16 cellular contexts compared by ENCODE assay signal in genomic region chrX:102767287-102767686, GRCh38. TPM values are rescaled to one million over a fixed set of nuclear protein-coding genes. Genes with fewer than 3 reads are reported as not detected.
DNase-seq lines count a peak whose midpoint lies in the region; ATAC-seq and TF ChIP-seq lines count a peak whose summit lies in the region.
"Had no signal": no experiment of that assay in that cellular context is flagged by ENCODE, and none has a peak within 500 bp of the region (broad histone marks: within the 10 kb centered on the region; RNA-seq: fewer than 3 reads in every experiment).

No MANE protein-coding gene starts in this region.

- no peaks in the 10 kb centered on the region for H3K9me3 ChIP-seq in Caco-2
- H3K9me3 ChIP-seq: A549 had no signal

- H3K9me3 Mint-ChIP-seq in activated CD4-positive, alpha-beta T cell treated with anti-CD3 and anti-CD28 coated beads, Interleukin-2, amount 10 ng/mL, durations not matched to agents 7 days and 5 days = no peaks in the 10 kb centered on the region
- H3K9me3 Mint-ChIP-seq in Caco-2 (ENCODE audit: unreplicated experiment) = no peaks in the 10 kb centered on the region
- H3K9me3 Mint-ChIP-seq in effector memory CD8-positive, alpha-beta T cell = no peaks in the 10 kb centered on the region
- peaks cover 16% of the 10 kb centered on the region for H3K9me3 Mint-ChIP-seq in progenitor cell of endocrine pancreas (ENCODE audit: low read depth)

- no peak overlapping the region for H3K4me3 ChIP-seq in Caco-2 (ENCODE audit: low read depth, low read length)
- H3K4me3 ChIP-seq: A549; BLaER1 treated with 17β-estradiol and CSF1 and Interleukin-3, amounts not matched to agents 10 nM and 100 nM had no signal

- H3K36me3 ChIP-seq in Caco-2 (ENCODE audit: control insufficient read depth, insufficient read depth, low read length) = no peaks in the 10 kb centered on the region
- H3K36me3 ChIP-seq: BLaER1 treated with 17β-estradiol and CSF1 and Interleukin-3, amounts not matched to agents 10 nM and 100 nM had no signal

- no peaks in the 10 kb centered on the region for H3K4me1 ChIP-seq in Caco-2

- H3K4me1 Mint-ChIP-seq in activated CD4-positive, alpha-beta T cell treated with anti-CD3 and anti-CD28 coated beads, Interleukin-2, amount 10 ng/mL, durations not matched to agents 7 days and 5 days = peaks cover 10% of the 10 kb centered on the region
- H3K4me1 Mint-ChIP-seq in Caco-2 (ENCODE audit: low read depth, unreplicated experiment) (no peaks in the 10 kb centered on the region), progenitor cell of endocrine pancreas (ENCODE audit: low read depth) (peaks cover 6% of the 10 kb centered on the region)
- peaks cover 12% of the 10 kb centered on the region in 2 donors for H3K4me1 Mint-ChIP-seq in effector memory CD8-positive, alpha-beta T cell (ENCODE audit: low read depth in 2 of 2)

- H3K36me3 Mint-ChIP-seq in activated CD4-positive, alpha-beta T cell treated with anti-CD3 and anti-CD28 coated beads, Interleukin-2, amount 10 ng/mL, durations not matched to agents 7 days and 5 days (ENCODE audit: low read depth) = peaks cover 2% of the 10 kb centered on the region
- H3K36me3 Mint-ChIP-seq in Caco-2 (ENCODE audit: insufficient read depth, unreplicated experiment) (peaks cover 7% of the 10 kb centered on the region), progenitor cell of endocrine pancreas (ENCODE audit: insufficient read depth) (no peaks in the 10 kb centered on the region)
- peaks cover 9% of the 10 kb centered on the region for H3K36me3 Mint-ChIP-seq in effector memory CD8-positive, alpha-beta T cell (ENCODE audit: insufficient read depth)

- POLR2A ChIA-PET in activated CD4-positive, alpha-beta T cell treated with anti-CD3 and anti-CD28 coated beads, Interleukin-2, amount 10 ng/mL, durations not matched to agents 7 days and 5 days (lab: Charles Lee) = no interaction called here
- POLR2A ChIA-PET in Caco-2 (lab: Charles Lee) = no interaction called here

- no TSS peak for BruUV-seq in Caco-2 (replicated peaks; lab: Mats Ljungman, UMichigan)

- H3K27ac Mint-ChIP-seq in activated CD4-positive, alpha-beta T cell treated with anti-CD3 and anti-CD28 coated beads, Interleukin-2, amount 10 ng/mL, durations not matched to agents 7 days and 5 days = peak overlapping the region; percentile 25
- H3K27ac Mint-ChIP-seq in Caco-2 (ENCODE audit: unreplicated experiment) = peak overlapping the region; percentile 99
- peak overlapping the region; percentile 53 to 77 for H3K27ac Mint-ChIP-seq in effector memory CD8-positive, alpha-beta T cell
- no peak overlapping the region for H3K27ac Mint-ChIP-seq in progenitor cell of endocrine pancreas

- TF ChIP-seq CTCF in Caco-2 (IDR thresholded peaks at IDR 0.05; ENCODE audit: insufficient read depth in 1 of 2, low read depth in 1 of 2, low read length in 1 of 2, severe bottlenecking in 1 of 2, unreplicated experiment in 1 of 2) = no peak
- TF ChIP-seq CTCF in progenitor cell of endocrine pancreas (IDR thresholded peaks at IDR 0.05; ENCODE audit: unreplicated experiment) = no peak

- H3K4me3 Mint-ChIP-seq in activated CD4-positive, alpha-beta T cell treated with anti-CD3 and anti-CD28 coated beads, Interleukin-2, amount 10 ng/mL, durations not matched to agents 7 days and 5 days = no peak overlapping the region
- H3K4me3 Mint-ChIP-seq in Caco-2 (ENCODE audit: unreplicated experiment) (peak overlapping the region; percentile 37), progenitor cell of endocrine pancreas (ENCODE audit: low read depth) (peak overlapping the region; percentile 55)
- no peak overlapping the region for H3K4me3 Mint-ChIP-seq in effector memory CD8-positive, alpha-beta T cell

- intact Hi-C loops in Caco-2 (cut with micrococcal nuclease; ENCODE audit: unreplicated experiment) (no loop called here), Right ventricle myocardium inferior (cut with DNase I) (no loop called here)

- H3K27me3 ChIP-seq in Caco-2 (replicated peaks; ENCODE audit: control insufficient read depth, insufficient read depth, low read length) = no peaks in the 10 kb centered on the region
- H3K27me3 ChIP-seq: BLaER1 treated with 17β-estradiol and CSF1 and Interleukin-3, amounts not matched to agents 10 nM and 100 nM had no signal

- DNase-seq in activated CD4-positive, alpha-beta T cell treated with anti-CD3 and anti-CD28 coated beads, Interleukin-2, amount 10 ng/mL, durations not matched to agents 7 days and 5 days = no peak
- DNase-seq in activated CD4-positive, alpha-beta T cell treated with anti-CD3 and anti-CD28 coated beads for 48 hours = no peak
- DNase-seq in Caco-2 (no peak), progenitor cell of endocrine pancreas (ENCODE audit: low spot score, unreplicated experiment) (no peak), Right ventricle myocardium inferior (ENCODE audit: missing footprints) (no peak)
- no peak for DNase-seq in effector memory CD8-positive, alpha-beta T cell
- DNase-seq: EL, KBM-7, NCI-H1436, NCI-H2029, NCI-H2171 treated with DMSO at 0.1 percent for 48 hours, NCI-H774, RPMI8226 had no signal

- CTCF ChIA-PET in activated CD4-positive, alpha-beta T cell treated with anti-CD3 and anti-CD28 coated beads, Interleukin-2, amount 10 ng/mL, durations not matched to agents 7 days and 5 days (lab: Charles Lee) = no interaction called here
- CTCF ChIA-PET in Caco-2 (lab: Charles Lee) = no interaction called here

- H3K27me3 Mint-ChIP-seq in activated CD4-positive, alpha-beta T cell treated with anti-CD3 and anti-CD28 coated beads, Interleukin-2, amount 10 ng/mL, durations not matched to agents 7 days and 5 days = no peaks in the 10 kb centered on the region
- H3K27me3 Mint-ChIP-seq in Caco-2 (ENCODE audit: insufficient read depth, unreplicated experiment) = no peaks in the 10 kb centered on the region
- no peaks in the 10 kb centered on the region for H3K27me3 Mint-ChIP-seq in effector memory CD8-positive, alpha-beta T cell
- no peaks in the 10 kb centered on the region for H3K27me3 Mint-ChIP-seq in progenitor cell of endocrine pancreas

- no peak for ATAC-seq in effector memory CD8-positive, alpha-beta T cell (replicated peaks)
- no peak for ATAC-seq in GM19035 (IDR thresholded peaks at IDR 0.05; ENCODE audit: unreplicated experiment)
- no peak for ATAC-seq in Right ventricle myocardium inferior
- ATAC-seq: A549 had no signal

RNA-seq across cellular contexts. Expression of gene GPRASP3, which starts 46.7 kb away (rescaled TPM):
- 1 to 10 TPM; 1.2 to 1.4 TPM for total RNA-seq in activated CD4-positive, alpha-beta T cell treated with anti-CD3 and anti-CD28 coated beads, Interleukin-2, amount 10 ng/mL, durations not matched to agents 7 days and 5 days
- 2.6 and 2.8 TPM in 2 replicates for total RNA-seq in Caco-2 (2022)
- 8.1 and 8.9 TPM in 2 replicates for total RNA-seq in progenitor cell of endocrine pancreas
- 7.0 TPM for total RNA-seq in Right ventricle myocardium inferior

RNA-seq across cellular contexts. Expression of gene GPRASP2, which starts 55.0 kb away (rescaled TPM):
- under 1 TPM; 0.35 to 0.47 TPM for total RNA-seq in activated CD4-positive, alpha-beta T cell treated with anti-CD3 and anti-CD28 coated beads, Interleukin-2, amount 10 ng/mL, durations not matched to agents 7 days and 5 days
- 1.9 and 2.7 TPM in 2 replicates for total RNA-seq in Caco-2 (2022)
- total RNA-seq in progenitor cell of endocrine pancreas = 10.0 and 11.4 TPM in 2 replicates
- 10.3 TPM for total RNA-seq in Right ventricle myocardium inferior

Comparison
In these comparisons a context has a peak if more than half of its experiments do, and no peak if none do; other contexts are left out.
1. H3K4me3 Mint-ChIP-seq: peak in Caco-2 (single experiment) and progenitor cell of endocrine pancreas (single experiment); none in activated CD4-positive, alpha-beta T cell treated with anti-CD3 and anti-CD28 coated beads, Interleukin-2, amount 10 ng/mL, durations not matched to agents 7 days and 5 days (single experiment) and effector memory CD8-positive, alpha-beta T cell (0 of 2).